Comparison of ENCODE assay signal across 10 cellular contexts in genomic region chr20:62239278-62239879, GRCh38. TPM values are rescaled to one million over a fixed set of nuclear protein-coding genes. Genes with fewer than 3 reads are reported as not detected.
DNase-seq lines count a peak whose midpoint lies in the region; FAIRE-seq and TF ChIP-seq lines count a peak whose summit lies in the region.
"Had no signal": no experiment of that assay in that cellular context is flagged by ENCODE, and none has a peak within 500 bp of the region (broad histone marks: within the 10 kb centered on the region; RNA-seq: fewer than 3 reads in every experiment).

No MANE protein-coding gene starts in this region.

- no peak for TF ChIP-seq EP300 in stomach (IDR thresholded peaks at IDR 0.05)

- WGBS in stomach, 5 donors: 21 to 35% (median 25%) methylated on average over 18 to 23 of the region's 23 CpGs

- peak; percentile 27 for DNase-seq in NCI-H345 (lab: John Stamatoyannopoulos, UW)
- no peak for DNase-seq in NCI-H345 treated with DMSO at 0.1 percent for 48 hours (lab: John Stamatoyannopoulos, UW; ENCODE audit: unreplicated experiment)
- DNase-seq in activated T-helper 1 cell treated with anti-CD3 and anti-CD28 coated beads, Interleukin-12 subunit alpha, Interleukin-12 subunit beta, Interleukin-2, Interleukin-4 antibody, amounts not matched to agents 30 ng/mL and 10 ng/mL and 1 ng/mL, durations not matched to agents 14 hours and 24 hours and 36 hours (ENCODE audit: low spot score): no peak
- no peak for DNase-seq in stomach
- no peak for DNase-seq in posterior vena cava (ENCODE audit: low spot score)
- no peak for DNase-seq in globus pallidus (ENCODE audit: low spot score)
- DNase-seq in GM12892 (ENCODE audit: insufficient read length): no peak

- TF ChIP-seq CTCF in stomach (IDR thresholded peaks at IDR 0.05): no peak

- peak overlapping the region; percentile 85 for H3K4me3 ChIP-seq in iPS-20b (ENCODE audit: low read length)
- peak overlapping the region; percentile 83 to 95 (median 88) for H3K4me3 ChIP-seq in stomach

- H3K27me3 ChIP-seq in iPS-20b (ENCODE audit: insufficient read depth, low read length): no peaks in the 10 kb centered on the region
- H3K27me3 ChIP-seq in stomach: peaks cover 0 to 15% (median 0%) of the 10 kb centered on the region in 3 donors

- TF ChIP-seq POLR2A in stomach (IDR thresholded peaks at IDR 0.05): no peak
- TF ChIP-seq POLR2A in GM12892 (IDR thresholded peaks at IDR 0.05; ENCODE audit: low read depth, low read length): no peak

- H3K27ac Mint-ChIP-seq in activated T-helper 1 cell treated with anti-CD3 and anti-CD28 coated beads, Interleukin-12 subunit alpha, Interleukin-12 subunit beta, Interleukin-2, Interleukin-4 antibody, amounts not matched to agents 30 ng/mL and 10 ng/mL and 1 ng/mL, durations not matched to agents 14 hours and 24 hours and 36 hours: peak overlapping the region; percentile 58

- H3K4me1 ChIP-seq in iPS-20b (ENCODE audit: insufficient read depth, low read length) (peaks cover 3% of the 10 kb centered on the region; the same call in 1 of the 2 replicates), stomach (peaks cover 33 to 77% (median 72%) of the 10 kb centered on the region in 4 donors)

- intact Hi-C loops in activated T-helper 1 cell treated with anti-CD3 and anti-CD28 coated beads, Interleukin-12 subunit alpha, Interleukin-12 subunit beta, Interleukin-2, Interleukin-4 antibody, amounts not matched to agents 30 ng/mL and 10 ng/mL and 1 ng/mL, durations not matched to agents 14 hours and 24 hours and 36 hours (cut with micrococcal nuclease): loop anchor here (2.0 to 10.0 kb wide), 5 partner anchors 97 to 1033 kb away; partner anchors contain the start of genes ARFGAP1, MRGBP, PSMA7 and SLCO4A1
- intact Hi-C loops in stomach (cut with DNase I; ENCODE audit: low total_unique reads): no loop called here
- intact Hi-C loops in posterior vena cava (cut with DNase I): no loop called here

- H3K9me3 ChIP-seq in iPS-20b (ENCODE audit: insufficient read depth, low read depth, low read length) (no peaks in the 10 kb centered on the region), stomach (no peaks in the 10 kb centered on the region)

- no peak for FAIRE-seq in GM12892 (lab: Jason Lieb, UNC)
- FAIRE-seq: A204.1, colon had no signal

- peaks cover 6% of the 10 kb centered on the region for H3K36me3 Mint-ChIP-seq in activated T-helper 1 cell treated with anti-CD3 and anti-CD28 coated beads, Interleukin-12 subunit alpha, Interleukin-12 subunit beta, Interleukin-2, Interleukin-4 antibody, amounts not matched to agents 30 ng/mL and 10 ng/mL and 1 ng/mL, durations not matched to agents 14 hours and 24 hours and 36 hours (ENCODE audit: low read depth)

- H3K27ac ChIP-seq in iPS-20b (ENCODE audit: low read length): no peak overlapping the region
- H3K27ac ChIP-seq in stomach: peak overlapping the region; percentile 81 to 96 (median 92)

- no peaks in the 10 kb centered on the region for H3K9me3 Mint-ChIP-seq in activated T-helper 1 cell treated with anti-CD3 and anti-CD28 coated beads, Interleukin-12 subunit alpha, Interleukin-12 subunit beta, Interleukin-2, Interleukin-4 antibody, amounts not matched to agents 30 ng/mL and 10 ng/mL and 1 ng/mL, durations not matched to agents 14 hours and 24 hours and 36 hours

- peaks cover 16% of the 10 kb centered on the region for H3K4me1 Mint-ChIP-seq in activated T-helper 1 cell treated with anti-CD3 and anti-CD28 coated beads, Interleukin-12 subunit alpha, Interleukin-12 subunit beta, Interleukin-2, Interleukin-4 antibody, amounts not matched to agents 30 ng/mL and 10 ng/mL and 1 ng/mL, durations not matched to agents 14 hours and 24 hours and 36 hours (ENCODE audit: low read depth)

- H3K9ac ChIP-seq in iPS-20b (ENCODE audit: low read depth, low read length): peak overlapping the region; percentile 76

- H3K36me3 ChIP-seq in iPS-20b (ENCODE audit: insufficient read depth, low read depth, low read length): 0 out of 2 replicates have a peak, but pooled peaks cover 2% of the 10 kb centered on the region
- peaks cover 0 to 17% (median 15%) of the 10 kb centered on the region in 4 donors for H3K36me3 ChIP-seq in stomach

- H3K4me3 Mint-ChIP-seq in activated T-helper 1 cell treated with anti-CD3 and anti-CD28 coated beads, Interleukin-12 subunit alpha, Interleukin-12 subunit beta, Interleukin-2, Interleukin-4 antibody, amounts not matched to agents 30 ng/mL and 10 ng/mL and 1 ng/mL, durations not matched to agents 14 hours and 24 hours and 36 hours: peak overlapping the region; percentile 85

- no peaks in the 10 kb centered on the region for H3K27me3 Mint-ChIP-seq in activated T-helper 1 cell treated with anti-CD3 and anti-CD28 coated beads, Interleukin-12 subunit alpha, Interleukin-12 subunit beta, Interleukin-2, Interleukin-4 antibody, amounts not matched to agents 30 ng/mL and 10 ng/mL and 1 ng/mL, durations not matched to agents 14 hours and 24 hours and 36 hours (ENCODE audit: insufficient read depth)

RNA-seq across cellular contexts. Expression of gene OSBPL2, which starts 1.1 kb away (rescaled TPM):
- 27.0 and 31.6 TPM in 2 replicates for total RNA-seq in activated T-helper 1 cell treated with anti-CD3 and anti-CD28 coated beads, Interleukin-12 subunit alpha, Interleukin-12 subunit beta, Interleukin-2, Interleukin-4 antibody, amounts not matched to agents 30 ng/mL and 10 ng/mL and 1 ng/mL, durations not matched to agents 14 hours and 24 hours and 36 hours
- total RNA-seq in stomach: 10 to 100 TPM; 23.2 to 83.4 (median 66.3) TPM
- 10 to 100 TPM; 15.1 to 19.7 (median 19.7) TPM for polyA plus RNA-seq in stomach
- 10 to 100 TPM; 31.8 to 34.7 TPM for total RNA-seq in posterior vena cava
- 15.3 TPM for polyA plus RNA-seq in GM12892 (2012; ENCODE audit: missing spikeins)

RNA-seq across cellular contexts. Expression of gene HRH3, which starts 19.3 kb away (rescaled TPM):
- total RNA-seq in activated T-helper 1 cell treated with anti-CD3 and anti-CD28 coated beads, Interleukin-12 subunit alpha, Interleukin-12 subunit beta, Interleukin-2, Interleukin-4 antibody, amounts not matched to agents 30 ng/mL and 10 ng/mL and 1 ng/mL, durations not matched to agents 14 hours and 24 hours and 36 hours: not detected in 2 replicates
- total RNA-seq in stomach: not detected
- polyA plus RNA-seq in stomach: not detected
- not detected for total RNA-seq in posterior vena cava
- polyA plus RNA-seq in GM12892 (2012; ENCODE audit: missing spikeins): not detected

RNA-seq across cellular contexts. Expression of gene MTG2, which starts 56.6 kb away (rescaled TPM):
- total RNA-seq in activated T-helper 1 cell treated with anti-CD3 and anti-CD28 coated beads, Interleukin-12 subunit alpha, Interleukin-12 subunit beta, Interleukin-2, Interleukin-4 antibody, amounts not matched to agents 30 ng/mL and 10 ng/mL and 1 ng/mL, durations not matched to agents 14 hours and 24 hours and 36 hours: 45.4 and 46.3 TPM in 2 replicates
- total RNA-seq in stomach: 10 to 100 TPM; 13.6 to 77.9 (median 22.8) TPM
- polyA plus RNA-seq in stomach: 10 to 100 TPM; 14.7 to 28.2 (median 19.8) TPM
- total RNA-seq in posterior vena cava: 10 to 100 TPM; 19.8 to 23.8 TPM
- polyA plus RNA-seq in GM12892 (2012; ENCODE audit: missing spikeins): 18.0 TPM
